In the genomic region with DNA sequence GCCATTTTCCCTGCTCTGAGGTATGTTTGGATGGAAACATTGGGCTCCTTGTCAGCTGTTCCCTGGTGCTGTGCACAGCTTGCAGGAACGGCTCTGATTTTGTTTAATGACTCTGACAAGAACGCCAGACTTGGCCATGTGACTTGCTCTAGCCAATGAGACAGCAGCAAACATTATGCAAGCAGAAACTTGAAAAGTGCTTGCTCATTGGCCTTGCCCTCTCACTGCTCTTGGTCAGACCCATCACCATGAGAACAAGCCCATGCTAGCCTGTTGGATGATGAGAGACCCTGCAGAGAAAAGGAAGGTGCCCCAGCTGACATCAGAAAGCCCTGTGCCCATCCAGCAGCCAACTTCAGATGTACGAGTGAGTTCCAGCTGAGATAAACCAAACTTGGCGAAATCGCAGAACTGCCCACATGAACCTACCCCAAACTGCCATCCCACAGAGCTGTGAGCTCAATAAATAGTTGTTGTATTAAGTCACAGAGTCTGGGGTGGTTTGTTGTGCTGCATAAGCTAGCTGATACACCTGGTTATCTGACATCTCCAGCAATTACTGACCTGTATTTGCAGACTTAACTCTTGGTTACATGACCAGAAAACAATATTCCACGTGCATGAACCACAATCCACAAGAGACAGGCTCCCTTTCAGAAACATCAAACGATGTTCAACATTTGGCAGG, we compare ENCODE assay signal across 9 cellular contexts.
DNase-seq lines count a peak whose midpoint lies in the region; ATAC-seq, FAIRE-seq and TF ChIP-seq lines count a peak whose summit lies in the region.
"Had no signal": no experiment of that assay in that cellular context is flagged by ENCODE, and none has a peak within 500 bp of the region (broad histone marks: within the 10 kb centered on the region; RNA-seq: fewer than 3 reads in every experiment).

No MANE protein-coding gene starts in this region.

- no peak for DNase-seq in stimulated activated naive CD8-positive, alpha-beta T cell treated with anti-CD3 and anti-CD28 coated beads, Interleukin-15, amount 100 ng/mL, for 72 hours
- DNase-seq in stimulated activated naive CD8-positive, alpha-beta T cell treated with anti-CD3 and anti-CD28 coated beads, Interleukin-15, Interleukin-2, amounts not matched to agents 100 U/mL and 50 U/mL, for 24 hours: no peak
- DNase-seq in NCI-H510A treated with DMSO at 0.1 percent for 48 hours (lab: John Stamatoyannopoulos, UW): peak; percentile 82
- DNase-seq in fibroblast of peridontal ligament (ENCODE audit: extremely low read depth): peak; percentile 72
- no peak for DNase-seq in frontal cortex (ENCODE audit: low spot score in 2 of 2)
- no peak for DNase-seq in kidney
- no peak for DNase-seq in dedifferentiated amniotic fluid mesenchymal stem cell (ENCODE audit: extremely low spot score)
- no peak for DNase-seq in endothelial cell (ENCODE audit: low spot score)

- peaks cover 15% of the 10 kb centered on the region for H3K27me3 Mint-ChIP-seq in stimulated activated naive CD8-positive, alpha-beta T cell treated with anti-CD3 and anti-CD28 coated beads, Interleukin-15, amount 100 ng/mL, for 72 hours
- H3K27me3 Mint-ChIP-seq in endothelial cell (ENCODE audit: unreplicated experiment): peaks cover 3% of the 10 kb centered on the region

- no peak overlapping the region for H3K4me3 Mint-ChIP-seq in stimulated activated naive CD8-positive, alpha-beta T cell treated with anti-CD3 and anti-CD28 coated beads, Interleukin-15, amount 100 ng/mL, for 72 hours
- no peak overlapping the region for H3K4me3 Mint-ChIP-seq in endothelial cell (ENCODE audit: unreplicated experiment)

- H3K36me3 ChIP-seq in kidney (ENCODE audit: control insufficient read depth in 1 of 2, insufficient read depth in 2 of 2, low read length in 2 of 2): no peaks in the 10 kb centered on the region
- H3K36me3 ChIP-seq: thoracic aorta had no signal

- no peak for FAIRE-seq in frontal cortex (lab: Jason Lieb, UNC)
- no peak for FAIRE-seq in kidney (lab: Jason Lieb, UNC)

- intact Hi-C loops in kidney (cut with DNase I): no loop called here

- no peaks in the 10 kb centered on the region for H3K9me3 ChIP-seq in kidney (ENCODE audit: control insufficient read depth in 1 of 2, low read length in 2 of 2)
- H3K9me3 ChIP-seq: thoracic aorta had no signal

- H3K36me3 Mint-ChIP-seq in endothelial cell (ENCODE audit: low read depth, unreplicated experiment): no peaks in the 10 kb centered on the region

- peak; percentile 46 for ATAC-seq in stimulated activated naive CD8-positive, alpha-beta T cell treated with anti-CD3 and anti-CD28 coated beads, Interleukin-15, amount 100 ng/mL, for 72 hours
- no peak for ATAC-seq in stimulated activated naive CD8-positive, alpha-beta T cell treated with anti-CD3 and anti-CD28 coated beads, Interleukin-15, Interleukin-2, amounts not matched to agents 100 U/mL and 50 U/mL, for 24 hours

- H3K9ac ChIP-seq in kidney (ENCODE audit: low read length in 2 of 2): no peak overlapping the region

- no peaks in the 10 kb centered on the region for H3K9me3 Mint-ChIP-seq in stimulated activated naive CD8-positive, alpha-beta T cell treated with anti-CD3 and anti-CD28 coated beads, Interleukin-15, amount 100 ng/mL, for 72 hours
- H3K9me3 Mint-ChIP-seq in endothelial cell (ENCODE audit: unreplicated experiment): no peaks in the 10 kb centered on the region

- no peak overlapping the region for H3K4me3 ChIP-seq in kidney (ENCODE audit: low read length in 2 of 2)
- H3K4me3 ChIP-seq: thoracic aorta had no signal

- H3K27ac ChIP-seq in kidney (ENCODE audit: low read depth in 2 of 2, low read length in 2 of 2): no peak overlapping the region
- H3K27ac ChIP-seq: thoracic aorta had no signal

- H3K27ac Mint-ChIP-seq in stimulated activated naive CD8-positive, alpha-beta T cell treated with anti-CD3 and anti-CD28 coated beads, Interleukin-15, amount 100 ng/mL, for 72 hours: no peak overlapping the region
- no peak overlapping the region for H3K27ac Mint-ChIP-seq in endothelial cell (ENCODE audit: unreplicated experiment)

- peaks cover 0 to 2% of the 10 kb centered on the region in 2 donors for H3K4me1 ChIP-seq in kidney (ENCODE audit: control insufficient read depth in 1 of 2, insufficient read depth in 1 of 2, low read depth in 1 of 2, low read length in 2 of 2)

- H3K4me1 Mint-ChIP-seq in stimulated activated naive CD8-positive, alpha-beta T cell treated with anti-CD3 and anti-CD28 coated beads, Interleukin-15, amount 100 ng/mL, for 72 hours: peaks cover 5% of the 10 kb centered on the region
- H3K4me1 Mint-ChIP-seq in endothelial cell (ENCODE audit: unreplicated experiment): peaks cover 6% of the 10 kb centered on the region

- TF ChIP-seq CTCF in kidney (IDR thresholded peaks at IDR 0.05; ENCODE audit: borderline replicate concordance, extremely low read depth, insufficient read depth) (no peak), endothelial cell (IDR thresholded peaks at IDR 0.05; ENCODE audit: unreplicated experiment) (no peak)

Comparison
In these comparisons a context has a peak if more than half of its experiments do, and no peak if none do; other contexts are left out.
1. DNase-seq: peak in NCI-H510A treated with DMSO at 0.1 percent for 48 hours (single experiment) and fibroblast of peridontal ligament (single experiment); none in stimulated activated naive CD8-positive, alpha-beta T cell treated with anti-CD3 and anti-CD28 coated beads, Interleukin-15, amount 100 ng/mL, for 72 hours (0 of 2), stimulated activated naive CD8-positive, alpha-beta T cell treated with anti-CD3 and anti-CD28 coated beads, Interleukin-15, Interleukin-2, amounts not matched to agents 100 U/mL and 50 U/mL, for 24 hours (single experiment), frontal cortex (0 of 2), kidney (single experiment), dedifferentiated amniotic fluid mesenchymal stem cell (single experiment) and endothelial cell (single experiment).